In genomic region chr6:140059947-140060346, GRCh38 we compare ENCODE assay signal across 1 cellular context.
TF ChIP-seq lines count a peak whose summit lies in the region.

No MANE protein-coding gene starts in this region.

TF ChIP-seq in H1, 55 proteins besides CTCF, POLR2A, EP300 and RAD21:
- TF ChIP-seq GTF2F1 (IDR thresholded peaks at IDR 0.05; ENCODE audit: borderline replicate concordance, low read depth, low read length) (no peak), CTBP2 (IDR thresholded peaks at IDR 0.05; ENCODE audit: borderline replicate concordance, insufficient read depth, insufficient read length, low read length) (no peak), NANOG (IDR thresholded peaks at IDR 0.05; ENCODE audit: insufficient read depth, low read depth, low read length, poor library complexity, severe bottlenecking) (no peak), CEBPB (IDR thresholded peaks at IDR 0.05; ENCODE audit: low read depth, low read length) (no peak), RXRA (IDR thresholded peaks at IDR 0.05; ENCODE audit: insufficient read depth, low read depth, low read length) (no peak), EZH2 (IDR thresholded peaks at IDR 0.05; ENCODE audit: low read depth, low read length, severe bottlenecking) (no peak), GABPA (IDR thresholded peaks at IDR 0.05; ENCODE audit: borderline replicate concordance, insufficient read depth, low read length) (no peak), RFX5 (IDR thresholded peaks at IDR 0.05; ENCODE audit: borderline replicate concordance, low read depth, low read length) (no peak), SIN3A (conservative IDR thresholded peaks at IDR 0.05 in 1 of 2, IDR thresholded peaks at IDR 0.05 in 1 of 2; ENCODE audit: low read depth in 1 of 2, low read length in 2 of 2) (no peak), ZNF274 (IDR thresholded peaks at IDR 0.05; ENCODE audit: borderline replicate concordance, extremely low read depth, low read length) (no peak), SP1 (IDR thresholded peaks at IDR 0.05; ENCODE audit: low read depth, low read length) (no peak), ATF3 (IDR thresholded peaks at IDR 0.05; ENCODE audit: insufficient read depth, low read depth, low read length) (no peak), SAP30 (IDR thresholded peaks at IDR 0.05; ENCODE audit: insufficient read depth, insufficient replicate concordance, low read length) (no peak), TAF7 (optimal IDR thresholded peaks at IDR 0.05; ENCODE audit: borderline replicate concordance, low read depth, low read length) (no peak)
- TF ChIP-seq, protein P1, sequence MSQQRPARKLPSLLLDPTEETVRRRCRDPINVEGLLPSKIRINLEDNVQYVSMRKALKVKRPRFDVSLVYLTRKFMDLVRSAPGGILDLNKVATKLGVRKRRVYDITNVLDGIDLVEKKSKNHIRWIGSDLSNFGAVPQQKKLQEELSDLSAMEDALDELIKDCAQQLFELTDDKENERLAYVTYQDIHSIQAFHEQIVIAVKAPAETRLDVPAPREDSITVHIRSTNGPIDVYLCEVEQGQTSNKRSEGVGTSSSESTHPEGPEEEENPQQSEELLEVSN (IDR thresholded peaks at IDR 0.05): no peak
TF ChIP-seq in H1: peak in this region for 0.
